ENCODE assay signal across 2 cellular contexts in genomic region chr1:1422465-1423244, GRCh38.
A peak's percentile ranks its signal among the peaks of the same experiment; 100 is the strongest.
TF ChIP-seq lines count a peak whose summit lies in the region.

No MANE protein-coding gene starts in this region.

TF ChIP-seq in A549, 52 proteins besides CTCF, POLR2A, EP300 and RAD21 (continued from another document):
- peak; percentile 72; the same call in 1 of the 2 replicates for TF ChIP-seq ATOH8 (CRISPR knock-in tag; IDR thresholded peaks at IDR 0.05; ENCODE audit: low read depth)
- TF ChIP-seq HOXA7 (CRISPR knock-in tag; IDR thresholded peaks at IDR 0.05): no peak
- TF ChIP-seq FOXS1 (CRISPR knock-in tag; IDR thresholded peaks at IDR 0.05): 0 out of 2 replicates have a peak, but pooled peaks have one; percentile 38

TF ChIP-seq in HEK293, 187 proteins besides CTCF, POLR2A, EP300 and RAD21 (continued from another document):
- TF ChIP-seq ZSCAN18 (tag by site-specific recombination; IDR thresholded peaks at IDR 0.05): no peak
